In the genomic region with DNA sequence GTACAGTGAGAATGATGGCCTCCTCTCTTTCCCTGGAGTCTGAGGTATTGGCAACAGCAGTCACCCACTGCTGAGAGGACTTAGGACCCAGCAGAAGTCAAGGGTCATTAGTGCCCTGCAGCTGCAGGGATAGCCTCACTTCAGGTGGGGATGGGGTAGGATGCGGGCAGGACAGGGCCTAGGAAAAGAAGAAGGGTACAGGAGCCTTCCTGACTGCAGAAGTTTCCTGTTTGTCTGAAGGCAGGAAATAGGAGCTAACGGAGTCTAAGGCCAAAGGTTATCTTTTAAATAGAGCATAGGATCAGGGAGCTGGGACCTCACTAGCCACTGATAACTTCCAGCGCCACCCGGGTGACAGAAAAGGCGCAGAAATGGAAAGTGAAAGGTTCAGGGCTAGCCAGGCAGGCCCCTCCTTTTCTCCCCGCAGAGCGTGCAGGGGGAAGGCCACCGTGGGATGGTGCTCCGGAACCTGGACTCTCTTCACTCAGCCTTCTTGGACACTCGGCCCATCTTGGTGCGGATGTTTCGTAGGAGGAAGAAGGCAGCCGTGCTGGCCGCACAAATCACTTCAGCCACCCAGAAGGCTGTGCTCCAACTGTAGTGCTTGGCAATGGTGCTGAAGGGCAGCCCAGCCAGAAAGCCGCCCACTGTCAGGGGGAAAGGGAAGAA, we compare ENCODE assay signal across 14 cellular contexts. TPM values are rescaled to one million over a fixed set of nuclear protein-coding genes. Genes with fewer than 3 reads are reported as not detected.
DNase-seq lines count a peak whose midpoint lies in the region; ATAC-seq and TF ChIP-seq lines count a peak whose summit lies in the region.
"Had no signal": no experiment of that assay in that cellular context is flagged by ENCODE, and none has a peak within 500 bp of the region (broad histone marks: within the 10 kb centered on the region; RNA-seq: fewer than 3 reads in every experiment).

No MANE protein-coding gene starts in this region.

- H3K27ac Mint-ChIP-seq in GM23338 = peak overlapping the region; percentile 60; the same call in 1 of the 2 replicates
- H3K27ac Mint-ChIP-seq in T-helper 17 cell = peak overlapping the region; percentile 78

- no peak overlapping the region for H3K4me2 ChIP-seq in GM23338

- H3K79me2 ChIP-seq in GM23338 (replicated peaks; ENCODE audit: insufficient read depth) = peaks cover 33% of the 10 kb centered on the region

- TF ChIP-seq CTCF in GM23338 (conservative IDR thresholded peaks at IDR 0.05; ENCODE audit: low read depth in 2 of 2) (no peak), fibroblast of villous mesenchyme (IDR thresholded peaks at IDR 0.05; ENCODE audit: insufficient read depth, low read depth, low read length) (no peak), psoas muscle (IDR thresholded peaks at IDR 0.05) (no peak), esophagus squamous epithelium (IDR thresholded peaks at IDR 0.05) (no peak)

- H2AFZ ChIP-seq in GM23338 = no peak overlapping the region

- DNase-seq in GM23338 (ENCODE audit: low spot score) = no peak
- DNase-seq in T-helper 17 cell = no peak
- DNase-seq in fibroblast of villous mesenchyme (ENCODE audit: low read depth) = peak; percentile 22
- DNase-seq in psoas muscle = no peak
- no peak for DNase-seq in esophagus squamous epithelium (lab: John Stamatoyannopoulos, UW)
- DNase-seq in cerebellar cortex (ENCODE audit: low spot score) = no peak
- DNase-seq: amygdala; DMS79; NCI-H2081; stimulated activated CD4-positive, alpha-beta T cell treated with anti-CD3 and anti-CD28 coated beads, Interleukin-4, amount 100 ng/mL, for 4 hours; testis had no signal

- no peaks in the 10 kb centered on the region for H3K27me3 ChIP-seq in GM23338 (ENCODE audit: insufficient read depth)
- H3K27me3 ChIP-seq in psoas muscle (ENCODE audit: insufficient read depth in 3 of 3, low read length in 2 of 3) = no peaks in the 10 kb centered on the region
- no peaks in the 10 kb centered on the region for H3K27me3 ChIP-seq in esophagus squamous epithelium
- H3K27me3 ChIP-seq: neutrophil, testis had no signal

- H3K4me3 Mint-ChIP-seq in GM23338 = no peak overlapping the region
- peak overlapping the region; percentile 41 for H3K4me3 Mint-ChIP-seq in T-helper 17 cell

- H3K4me1 ChIP-seq in GM23338 (ENCODE audit: insufficient read depth) (peaks cover 18% of the 10 kb centered on the region), psoas muscle (peaks cover 85% of the 10 kb centered on the region), esophagus squamous epithelium (peaks cover 13 to 61% (median 21%) of the 10 kb centered on the region in 3 donors)

- H3K27me3 Mint-ChIP-seq in GM23338 (ENCODE audit: insufficient read depth, low read depth, poor library complexity) = peaks cover 24% of the 10 kb centered on the region
- no peaks in the 10 kb centered on the region for H3K27me3 Mint-ChIP-seq in T-helper 17 cell

- WGBS in psoas muscle, 3 donors = 33 to 59% (median 37%) methylated on average over 15 of the region's 15 CpGs
- 73 to 79% methylated on average over 10 of the region's 15 CpGs for WGBS in esophagus squamous epithelium, 2 donors

- no peak overlapping the region for H3K4me3 ChIP-seq in GM23338
- no peak overlapping the region for H3K4me3 ChIP-seq in fibroblast of villous mesenchyme (ENCODE audit: low read depth, low read length)
- peak overlapping the region; percentile 38 for H3K4me3 ChIP-seq in psoas muscle
- H3K4me3 ChIP-seq in esophagus squamous epithelium = no peak overlapping the region
- H3K4me3 ChIP-seq: testis had no signal

- TF ChIP-seq POLR2A in esophagus squamous epithelium (IDR thresholded peaks at IDR 0.05) = no peak

- no peak for ATAC-seq in GM23338
- no peak for ATAC-seq in T-helper 17 cell
- ATAC-seq in psoas muscle = peak in 1 of 4 donors; percentile 9
- ATAC-seq in HG03439 (IDR thresholded peaks at IDR 0.05; ENCODE audit: unreplicated experiment) = no peak
- no peak for ATAC-seq in HG02885 (IDR thresholded peaks at IDR 0.05; ENCODE audit: poor library complexity, unreplicated experiment)

- H3K27ac ChIP-seq in GM23338 (ENCODE audit: low read depth) (no peak overlapping the region), psoas muscle (peak overlapping the region; percentile 93), esophagus squamous epithelium (peak overlapping the region in 2 of 4 donors; percentile 18 to 55)
- H3K27ac ChIP-seq: neutrophil, testis had no signal

- H3F3A ChIP-seq in GM23338 (replicated peaks; ENCODE audit: low read depth) = peaks cover 33% of the 10 kb centered on the region

- H3K36me3 ChIP-seq in GM23338 (ENCODE audit: insufficient read depth) (peaks cover 34% of the 10 kb centered on the region), psoas muscle (ENCODE audit: insufficient read depth in 1 of 2, low read depth in 1 of 2) (peaks cover 0 to 64% of the 10 kb centered on the region in 2 donors), esophagus squamous epithelium (peaks cover 0 to 75% (median 13%) of the 10 kb centered on the region in 3 donors)

- H3K4me1 Mint-ChIP-seq in GM23338 = peaks cover 33% of the 10 kb centered on the region
- peaks cover 52% of the 10 kb centered on the region for H3K4me1 Mint-ChIP-seq in T-helper 17 cell

- H4K20me1 ChIP-seq in GM23338 (replicated peaks; ENCODE audit: insufficient read depth) = peaks cover 15% of the 10 kb centered on the region

- peaks cover 78% of the 10 kb centered on the region for H3K36me3 Mint-ChIP-seq in GM23338 (ENCODE audit: low read depth)
- peaks cover 7% of the 10 kb centered on the region for H3K36me3 Mint-ChIP-seq in T-helper 17 cell (ENCODE audit: low read depth)

- no peaks in the 10 kb centered on the region; the same call in 2 of the 3 replicates for H3K9me3 Mint-ChIP-seq in GM23338

- H3K9me3 ChIP-seq in T-helper 17 cell (ENCODE audit: control insufficient read depth, low read length, poor library complexity, severe bottlenecking) = no peaks in the 10 kb centered on the region
- no peaks in the 10 kb centered on the region for H3K9me3 ChIP-seq in psoas muscle
- H3K9me3 ChIP-seq in esophagus squamous epithelium = no peaks in the 10 kb centered on the region
- H3K9me3 ChIP-seq: neutrophil, testis had no signal

- intact Hi-C loops in psoas muscle (cut with DNase I) (no loop called here), esophagus squamous epithelium (cut with DNase I) (no loop called here)

- H3K9me2 ChIP-seq in GM23338 (ENCODE audit: insufficient read depth) = no peaks in the 10 kb centered on the region

TF ChIP-seq in GM23338, 12 proteins besides CTCF, POLR2A, EP300 and RAD21 (continues in another document):
- TF ChIP-seq STAT1 (IDR thresholded peaks at IDR 0.05; ENCODE audit: unreplicated experiment) = no peak
- TF ChIP-seq JUNB (IDR thresholded peaks at IDR 0.05; ENCODE audit: unreplicated experiment) = no peak
- TF ChIP-seq EZH2 (IDR thresholded peaks at IDR 0.05; ENCODE audit: low read depth, unreplicated experiment) = no peak
- TF ChIP-seq ZNF331 (CRISPR knock-in tag; IDR thresholded peaks at IDR 0.05; ENCODE audit: low read depth) = no peak
- no peak for TF ChIP-seq ZNF114 (CRISPR knock-in tag; IDR thresholded peaks at IDR 0.05)
- TF ChIP-seq CREB1 (CRISPR knock-in tag; IDR thresholded peaks at IDR 0.05; ENCODE audit: low read depth) = no peak

RNA-seq across cellular contexts. Expression of gene TRAPPC4, which starts 6.0 kb away (rescaled TPM):
- 79.9 and 97.2 TPM in 2 replicates for total RNA-seq in GM23338 (2014; rRNA removed; shearing (Covaris generic))
- 118 and 142 TPM in 2 replicates for polyA plus RNA-seq in GM23338 (2016; fragmentation: Nextera tagmentation; extraction: Ambion mirVana)
- total RNA-seq in T-helper 17 cell = 10 to 100 TPM; 62.4 to 69.5 TPM
- 55.4 and 94.6 TPM in 2 replicates for total RNA-seq in fibroblast of villous mesenchyme
- 10 to 100 TPM; 46.1 to 61.5 (median 56.8) TPM for total RNA-seq in psoas muscle
- polyA plus RNA-seq in psoas muscle = 10 to 100 TPM; 39.0 to 99.5 (median 52.8) TPM
- total RNA-seq in esophagus squamous epithelium = 10 to 100 TPM; 26.5 to 44.4 (median 41.2) TPM

RNA-seq across cellular contexts. Expression of gene SLC37A4, which starts 6.1 kb away (rescaled TPM):
- total RNA-seq in GM23338 (2014; rRNA removed; shearing (Covaris generic)) = 50.2 and 56.4 TPM in 2 replicates
- polyA plus RNA-seq in GM23338 (2016; fragmentation: Nextera tagmentation; extraction: Ambion mirVana) (20.0 and 23.4 TPM in 2 replicates), psoas muscle (10 to 100 TPM; 10.6 to 34.3 (median 25.9) TPM)
- total RNA-seq in T-helper 17 cell (10 to 100 TPM in 1 of 2 donors, 1 to 10 TPM in 1; 9.0 to 11.0 TPM), fibroblast of villous mesenchyme (9.5 and 13.2 TPM in 2 replicates), psoas muscle (10 to 100 TPM; 17.0 to 26.9 (median 20.5) TPM), esophagus squamous epithelium (10 to 100 TPM in 3 of 4 donors, 1 to 10 TPM in 1; 6.9 to 13.9 (median 11.5) TPM)

RNA-seq across cellular contexts. Expression of gene RPS25, which starts 6.4 kb away (rescaled TPM):
- 1,462 and 1,965 TPM in 2 replicates for total RNA-seq in GM23338 (2014; rRNA removed; shearing (Covaris generic))
- polyA plus RNA-seq in GM23338 (2016; fragmentation: Nextera tagmentation; extraction: Ambion mirVana) (3,622 and 3,632 TPM in 2 replicates), psoas muscle (1,000 to 10,000 TPM; 1,713 to 2,514 (median 2,031) TPM)
- total RNA-seq in T-helper 17 cell (1,000 to 10,000 TPM; 2,323 to 2,414 TPM), fibroblast of villous mesenchyme (886 and 914 TPM in 2 replicates), psoas muscle (1,000 to 10,000 TPM; 1,024 to 1,264 (median 1,219) TPM), esophagus squamous epithelium (1,000 to 10,000 TPM in 3 of 4 donors, 100 to 1,000 TPM in 1; 729 to 2,261 (median 1,537) TPM)

RNA-seq across cellular contexts. Expression of gene CENATAC, which starts 26.6 kb away (rescaled TPM):
- total RNA-seq in GM23338 (2014; rRNA removed; shearing (Covaris generic)) = 34.3 and 34.5 TPM in 2 replicates
- 31.7 and 33.4 TPM in 2 replicates for polyA plus RNA-seq in GM23338 (2016; fragmentation: Nextera tagmentation; extraction: Ambion mirVana)
- 100 to 1,000 TPM; 116 TPM for total RNA-seq in T-helper 17 cell
- 34.5 and 42.8 TPM in 2 replicates for total RNA-seq in fibroblast of villous mesenchyme
- 10 to 100 TPM in 3 of 4 donors, 1 to 10 TPM in 1; 5.4 to 18.9 (median 10.9) TPM for total RNA-seq in psoas muscle
- polyA plus RNA-seq in psoas muscle = 10 to 100 TPM in 2 of 3 donors, 1 to 10 TPM in 1; 9.4 to 23.5 (median 10.1) TPM
- 10 to 100 TPM in 3 of 4 donors, 1 to 10 TPM in 1; 9.2 to 58.9 (median 29.4) TPM for total RNA-seq in esophagus squamous epithelium

RNA-seq across cellular contexts. Expression of gene HYOU1, which starts 32.4 kb away (rescaled TPM):
- total RNA-seq in GM23338 (2014; rRNA removed; shearing (Covaris generic)) = 221 and 229 TPM in 2 replicates
- polyA plus RNA-seq in GM23338 (2016; fragmentation: Nextera tagmentation; extraction: Ambion mirVana) = 48.2 and 51.6 TPM in 2 replicates
- 100 to 1,000 TPM; 132 to 162 TPM for total RNA-seq in T-helper 17 cell
- total RNA-seq in fibroblast of villous mesenchyme = 155 and 174 TPM in 2 replicates
- total RNA-seq in psoas muscle = 10 to 100 TPM; 24.1 to 40.1 (median 33.2) TPM
- 10 to 100 TPM; 21.2 to 46.2 (median 30.0) TPM for polyA plus RNA-seq in psoas muscle
- 10 to 100 TPM; 44.1 to 93.8 (median 65.4) TPM for total RNA-seq in esophagus squamous epithelium
